21 cellular contexts compared by ENCODE assay signal in genomic region chr15:60535265-60535664, GRCh38.
"Had no signal": no experiment of that assay in that cellular context is flagged by ENCODE, and none has a peak within 500 bp of the region (broad histone marks: within the 10 kb centered on the region; RNA-seq: fewer than 3 reads in every experiment).

No MANE protein-coding gene starts in this region.

- H3K4me3 Mint-ChIP-seq: activated naive CD8-positive, alpha-beta T cell treated with anti-CD3 and anti-CD28 coated beads for 36 hours; nephron had no signal

- H3K4me1 Mint-ChIP-seq: nephron had no signal

- H3K27me3 Mint-ChIP-seq: activated naive CD8-positive, alpha-beta T cell treated with anti-CD3 and anti-CD28 coated beads for 36 hours had no signal

- DNase-seq: activated CD4-positive, alpha-beta T cell treated with anti-CD3 and anti-CD28 coated beads, Interleukin-2, amount 50 U/mL, for 48 hours; activated naive CD8-positive, alpha-beta T cell treated with anti-CD3 and anti-CD28 coated beads for 36 hours; amygdala; body of pancreas; central memory CD4-positive, alpha-beta T cell; colonic mucosa; foreskin keratinocyte; glutamatergic neuron; hypothalamus; left ventricle myocardium superior; occipital lobe; right cardiac atrium; stimulated activated CD4-positive, alpha-beta T cell treated with anti-CD3 and anti-CD28 coated beads, Interleukin-15, amount 100 ng/mL, for 24 hours; stimulated activated CD4-positive, alpha-beta T cell treated with anti-CD3 and anti-CD28 coated beads, Interleukin-4, amount 100 ng/mL, for 1 hour; stimulated activated naive CD4-positive, alpha-beta T cell; T-helper 1 cell; transverse colon had no signal

- H3K4me3 ChIP-seq: body of pancreas, colonic mucosa, prostate gland, skin epidermis, transverse colon had no signal

- H3K9me3 ChIP-seq: body of pancreas, colonic mucosa, prostate gland, transverse colon had no signal

- H3K36me3 ChIP-seq: colonic mucosa, prostate gland, transverse colon had no signal

- H3K9me3 Mint-ChIP-seq: activated naive CD8-positive, alpha-beta T cell treated with anti-CD3 and anti-CD28 coated beads for 36 hours; nephron had no signal

- H3K27ac ChIP-seq: body of pancreas, colonic mucosa, foreskin keratinocyte, prostate gland, skin epidermis, transverse colon, VCaP had no signal

- H3K4me1 ChIP-seq: colonic mucosa, foreskin keratinocyte had no signal

- ATAC-seq: body of pancreas, foreskin keratinocyte, left ventricle myocardium superior had no signal

- H3K27ac Mint-ChIP-seq: activated naive CD8-positive, alpha-beta T cell treated with anti-CD3 and anti-CD28 coated beads for 36 hours; nephron had no signal

- H3K27me3 ChIP-seq: body of pancreas, colonic mucosa, foreskin keratinocyte, transverse colon had no signal
